In the genomic region with DNA sequence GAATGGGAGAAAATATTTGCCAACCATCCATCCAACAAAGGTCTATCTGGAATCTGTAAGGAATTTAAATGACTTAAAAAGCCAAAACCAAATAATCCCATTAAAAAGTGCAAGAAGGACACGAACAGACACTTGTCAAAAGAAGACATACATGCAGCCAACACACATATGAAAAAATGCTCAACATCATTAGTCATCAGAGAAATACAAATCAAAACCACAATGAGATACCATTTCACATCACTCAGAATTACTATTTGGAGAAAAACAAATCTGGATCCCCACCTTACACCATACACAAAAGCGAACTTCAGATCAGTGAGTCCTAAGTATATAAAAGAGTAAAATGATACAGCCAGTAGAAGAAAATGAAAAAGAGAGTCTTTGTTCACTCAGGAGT, we compare ENCODE assay signal across 22 cellular contexts.
"Had no signal": no experiment of that assay in that cellular context is flagged by ENCODE, and none has a peak within 500 bp of the region (broad histone marks: within the 10 kb centered on the region; RNA-seq: fewer than 3 reads in every experiment).

No MANE protein-coding gene starts in this region.

- H3K27ac ChIP-seq: heart right ventricle, left ventricle myocardium inferior, prostate gland, spleen, testis, uterus, VCaP had no signal

- H3K4me1 ChIP-seq: heart right ventricle, left ventricle myocardium inferior, prostate gland, spleen, testis, uterus had no signal

- ATAC-seq: activated CD8-positive, alpha-beta T cell treated with anti-CD3 and anti-CD28 coated beads for 36 hours; activated naive CD8-positive, alpha-beta T cell treated with anti-CD3 and anti-CD28 coated beads, Interleukin-2, amount 50 U/mL, for 24 hours; effector memory CD8-positive, alpha-beta T cell; esophagus mucosa; heart right ventricle; natural killer cell had no signal

- H3K4me3 ChIP-seq: dorsolateral prefrontal cortex, heart right ventricle, left ventricle myocardium inferior, prostate gland, spleen, testis, uterus had no signal

- DNase-seq: activated CD4-positive, alpha-beta T cell treated with anti-CD3 and anti-CD28 coated beads, Interleukin-2, amount 10 ng/mL, durations not matched to agents 7 days and 5 days; activated CD4-positive, CD25-positive, alpha-beta regulatory T cell treated with anti-CD3 and anti-CD28 coated beads, Interleukin-2, amount 50 U/mL, for 72 hours; activated CD8-positive, alpha-beta T cell treated with anti-CD3 and anti-CD28 coated beads for 36 hours; activated gamma-delta T cell; activated naive CD4-positive, alpha-beta T cell treated with anti-CD3 and anti-CD28 coated beads, Interleukin-2, amount 50 U/mL, for 16 hours; activated naive CD8-positive, alpha-beta T cell treated with anti-CD3 and anti-CD28 coated beads, Interleukin-2, amount 50 U/mL, for 24 hours; anterior cingulate cortex; dorsolateral prefrontal cortex; effector memory CD8-positive, alpha-beta T cell; heart right ventricle; kidney; left ventricle myocardium inferior; natural killer cell; spleen; stimulated activated CD4-positive, alpha-beta T cell treated with anti-CD3 and anti-CD28 coated beads, Interleukin-4, amount 100 ng/mL, for 1 hour; stimulated activated naive CD4-positive, alpha-beta T cell; testis; trophoblast cell; uterus had no signal

- H3K36me3 ChIP-seq: heart right ventricle, left ventricle myocardium inferior, prostate gland, spleen, uterus had no signal

- H3K9me3 ChIP-seq: prostate gland, testis, uterus had no signal

- H3K27me3 ChIP-seq: dorsolateral prefrontal cortex, spleen, testis, uterus had no signal
